In genomic region chr16:89257757-89258465, GRCh38 we compare ENCODE assay signal across 10 cellular contexts. TPM values are rescaled to one million over a fixed set of nuclear protein-coding genes. Genes with fewer than 3 reads are reported as not detected.
DNase-seq lines count a peak whose midpoint lies in the region; ATAC-seq and TF ChIP-seq lines count a peak whose summit lies in the region.
"Had no signal": no experiment of that assay in that cellular context is flagged by ENCODE, and none has a peak within 500 bp of the region (broad histone marks: within the 10 kb centered on the region; RNA-seq: fewer than 3 reads in every experiment).

No MANE protein-coding gene starts in this region.

- TF ChIP-seq CTCF in AG04450 (IDR thresholded peaks at IDR 0.05; ENCODE audit: low read depth, low read length), result no peak
- no peak for TF ChIP-seq CTCF in GM20000 (IDR thresholded peaks at IDR 0.05; ENCODE audit: extremely low read depth, missing control alignments)
- TF ChIP-seq CTCF in breast epithelium (IDR thresholded peaks at IDR 0.05), result no peak

- H3K36me3 ChIP-seq in breast epithelium, result no peaks in the 10 kb centered on the region
- H3K36me3 ChIP-seq in mucosa of stomach (ENCODE audit: control insufficient read depth, insufficient read depth, low read length), result no peaks in the 10 kb centered on the region

- DNase-seq in AG04450 (ENCODE audit: low read depth, low spot score) (no peak), GM20000 (ENCODE audit: low spot score) (peak; percentile 39), breast epithelium (ENCODE audit: low spot score in 2 of 2) (no peak), NCI-H510A (lab: John Stamatoyannopoulos, UW) (no peak), sciatic nerve (ENCODE audit: low spot score) (no peak), glomerular visceral epithelial cell (ENCODE audit: extremely low spot score) (no peak)
- DNase-seq: activated gamma-delta T cell, NCI-H82 had no signal

- H3K4me1 ChIP-seq in breast epithelium, result peaks cover 0 to 12% of the 10 kb centered on the region in 2 donors
- peaks cover 22% of the 10 kb centered on the region for H3K4me1 ChIP-seq in mucosa of stomach (ENCODE audit: control insufficient read depth, insufficient read depth, low read length)

- H3K27me3 ChIP-seq in AG04450 (ENCODE audit: control insufficient read depth, insufficient read depth, low read length) (peaks cover 2% of the 10 kb centered on the region), breast epithelium (peaks cover 0 to 10% of the 10 kb centered on the region in 2 donors), mucosa of stomach (ENCODE audit: control insufficient read depth, insufficient read depth, low read length) (peaks cover 18% of the 10 kb centered on the region)

- POLR2A ChIA-PET in AG04450 (lab: Yijun Ruan, JAX), result interaction anchor here (1.0 kb wide), 1 partner anchor 10 kb away, joined by 3 read pairs; no protein-coding TSS in a partner anchor

- H3K9me3 ChIP-seq in AG04450 (ENCODE audit: control insufficient read depth, insufficient read depth, low read length) (peaks cover 27% of the 10 kb centered on the region), breast epithelium (peaks cover 8 to 10% of the 10 kb centered on the region in 2 donors), mucosa of stomach (ENCODE audit: control insufficient read depth, low read length) (no peaks in the 10 kb centered on the region)

- CTCF ChIA-PET in AG04450 (lab: Charles Lee), result no interaction called here

- H3K9ac ChIP-seq in mucosa of stomach (ENCODE audit: low read length), result peak overlapping the region; percentile 47

- no peak overlapping the region for H3K27ac ChIP-seq in AG04450 (ENCODE audit: low read depth, low read length)
- no peak overlapping the region for H3K27ac ChIP-seq in breast epithelium

- no peak for TF ChIP-seq POLR2A in breast epithelium (IDR thresholded peaks at IDR 0.05)

- ATAC-seq in sciatic nerve, result no peak
- no peak for ATAC-seq in HG03378 (IDR thresholded peaks at IDR 0.05; ENCODE audit: unreplicated experiment)

- intact Hi-C loops in breast epithelium (cut with DNase I; ENCODE audit: low total_unique reads), result no loop called here
- intact Hi-C loops in sciatic nerve (cut with DNase I), result no loop called here

- H3K4me3 ChIP-seq in AG04450 (ENCODE audit: low read depth, low read length) (peak overlapping the region; percentile 57), breast epithelium (peak overlapping the region; percentile 36 to 72 (median 52)), mucosa of stomach (ENCODE audit: low read length) (no peak overlapping the region)

RNA-seq across cellular contexts. Expression of gene ZNF778, which starts 40.4 kb away (rescaled TPM):
- polyA plus RNA-seq in AG04450 (2011; rRNA removed), result 11.3 and 13.1 TPM in 2 replicates
- polyA minus RNA-seq in AG04450 (2011; rRNA and poly(A)+ RNA removed), result 11.8 and 22.6 TPM in 2 replicates
- 10 to 100 TPM; 10.1 to 20.9 (median 12.5) TPM for total RNA-seq in breast epithelium
- 9.8 TPM for total RNA-seq in sciatic nerve

RNA-seq across cellular contexts. Expression of gene SLC22A31, which starts 57.6 kb away (rescaled TPM):
- 0.25 TPM in 1 of 2 replicates, not detected in the other for polyA plus RNA-seq in AG04450 (2011; rRNA removed)
- not detected in 2 replicates for polyA minus RNA-seq in AG04450 (2011; rRNA and poly(A)+ RNA removed)
- total RNA-seq in breast epithelium (not detected), sciatic nerve (0.98 TPM)
